Comparison of ENCODE assay signal across 1 cellular context in genomic region chr17:21246698-21247097, GRCh38.
TF ChIP-seq lines count a peak whose summit lies in the region.

No MANE protein-coding gene starts in this region.

TF ChIP-seq in HEK293, 187 proteins besides CTCF, POLR2A, EP300 and RAD21 (continued from another document):
- TF ChIP-seq ZNF398 (tag by site-specific recombination; IDR thresholded peaks at IDR 0.05): no peak
- TF ChIP-seq ZNF521 (tag by site-specific recombination; IDR thresholded peaks at IDR 0.05): no peak
- TF ChIP-seq ZNF157 (tag by site-specific recombination; IDR thresholded peaks at IDR 0.05): no peak
- peak; percentile 99 for TF ChIP-seq ZNF623 (tag by site-specific recombination; IDR thresholded peaks at IDR 0.05)
- no peak for TF ChIP-seq PRDM10 (tag by site-specific recombination; IDR thresholded peaks at IDR 0.05)
- TF ChIP-seq PRDM1 (tag by site-specific recombination; IDR thresholded peaks at IDR 0.05): no peak
